Comparison of ENCODE assay signal across 8 cellular contexts in genomic region chr4:6574747-6575502, GRCh38. TPM values are rescaled to one million over a fixed set of nuclear protein-coding genes. Genes with fewer than 3 reads are reported as not detected.
DNase-seq lines count a peak whose midpoint lies in the region; ATAC-seq and TF ChIP-seq lines count a peak whose summit lies in the region.

Gene MAN2B2, plus strand, starts transcription at chr4:6575189. Its CDS starts 22 bp downstream, at chr4:6575211.

- WGBS in endodermal cell (ENCODE audit: insufficient coverage in 1 of 2, insufficient read length in 1 of 2), 2 experiments = 2 to 3% methylated on average over 25 to 62 of the region's 62 CpGs

- no peaks in the 10 kb centered on the region for H3K4me1 ChIP-seq in endodermal cell (ENCODE audit: control insufficient read depth, insufficient read depth, low read length)

- ATAC-seq in GM19438 (IDR thresholded peaks at IDR 0.05; ENCODE audit: low read depth, unreplicated experiment) (peak; percentile 90), HG03571 (IDR thresholded peaks at IDR 0.05; ENCODE audit: unreplicated experiment) (peak; percentile 88)

- H3K9me3 ChIP-seq in endodermal cell (ENCODE audit: control insufficient read depth, low read length) = no peaks in the 10 kb centered on the region

- H3K27me3 ChIP-seq in endodermal cell (ENCODE audit: control insufficient read depth, insufficient read depth, low read length, poor library complexity, severe bottlenecking) = peaks cover 26% of the 10 kb centered on the region

- H3K4me3 Mint-ChIP-seq in endodermal cell = peak within 1 kb of the TSS; percentile 66
- peak within 1 kb of the TSS; percentile 82 for H3K4me3 Mint-ChIP-seq in mesothelial cell of epicardium

- H3K36me3 Mint-ChIP-seq in endodermal cell (ENCODE audit: low read depth) = peaks cover 20% of the 10 kb centered on the region
- peaks cover 12% of the 10 kb centered on the region for H3K36me3 Mint-ChIP-seq in mesothelial cell of epicardium

- no peak within 1 kb of the TSS for H3K27ac ChIP-seq in endodermal cell (ENCODE audit: low read depth, low read length)

- H3K36me3 ChIP-seq in endodermal cell (ENCODE audit: control insufficient read depth, insufficient read depth, low read length) = peaks cover 16% of the 10 kb centered on the region

- H3K4me1 Mint-ChIP-seq in endodermal cell = no peaks in the 10 kb centered on the region
- H3K4me1 Mint-ChIP-seq in mesothelial cell of epicardium = peaks cover 3% of the 10 kb centered on the region

- peak; percentile 60 for TF ChIP-seq CTCF in endodermal cell (conservative IDR thresholded peaks at IDR 0.05)
- no peak for TF ChIP-seq CTCF in mesothelial cell of epicardium (IDR thresholded peaks at IDR 0.05; ENCODE audit: unreplicated experiment)

- H3K27me3 Mint-ChIP-seq in endodermal cell (ENCODE audit: insufficient read depth) (peaks cover 36% of the 10 kb centered on the region), mesothelial cell of epicardium (ENCODE audit: low read depth) (peaks cover 38% of the 10 kb centered on the region)

- H3K27ac Mint-ChIP-seq in endodermal cell (peak within 1 kb of the TSS; percentile 89), mesothelial cell of epicardium (no peak within 1 kb of the TSS)

- H3K9me3 Mint-ChIP-seq in endodermal cell (peaks cover 2% of the 10 kb centered on the region), mesothelial cell of epicardium (peaks cover 12% of the 10 kb centered on the region)

- peak within 1 kb of the TSS; percentile 51 for H3K9ac ChIP-seq in endodermal cell (ENCODE audit: extremely low read depth, low read length, poor library complexity, severe bottlenecking)

- peak within 1 kb of the TSS; percentile 89 for H3K4me3 ChIP-seq in endodermal cell (ENCODE audit: low read length)

- DNase-seq in CMK (ENCODE audit: low read depth) (peak; percentile 63), NOMO-1 treated with DMSO at 0.1 percent for 48 hours (lab: John Stamatoyannopoulos, UW; ENCODE audit: unreplicated experiment) (peak; percentile 69), endodermal cell (peak; percentile 97), mesothelial cell of epicardium (ENCODE audit: low spot score in 2 of 2, unreplicated experiment in 2 of 2) (peak; percentile 84 to 92)
- DNase-seq in activated CD8-positive, alpha-beta memory T cell treated with anti-CD3 and anti-CD28 coated beads, Interleukin-2, amount 50 U/mL, for 1 hour (ENCODE audit: extremely low read depth) = peak; percentile 21
- peak; percentile 64 for DNase-seq in stimulated activated CD8-positive, alpha-beta memory T cell treated with anti-CD3 and anti-CD28 coated beads, Interleukin-15, amount 100 ng/mL, for 4 hours (ENCODE audit: low read depth in 2 of 2)

RNA-seq across cellular contexts. Expression of gene MAN2B2, which starts in this region (rescaled TPM):
- total RNA-seq in endodermal cell = 10 to 100 TPM; 13.3 to 20.8 TPM
- polyA plus RNA-seq in endodermal cell (2013, experiment 1 of 2) = 7.7 TPM
- 7.5 TPM for polyA plus RNA-seq in endodermal cell (2013, experiment 2 of 2)
- total RNA-seq in mesothelial cell of epicardium = 23.2 to 24.6 TPM (median 24.0 TPM) in 3 replicates

Comparison
In these comparisons a context has a peak if more than half of its experiments do, and no peak if none do; other contexts are left out.
1. DNase-seq: peak in every context shown above with its lines; median percentile 97 in endodermal cell; 88 in mesothelial cell of epicardium; 69 in NOMO-1 treated with DMSO at 0.1 percent for 48 hours; 64 in stimulated activated CD8-positive, alpha-beta memory T cell treated with anti-CD3 and anti-CD28 coated beads, Interleukin-15, amount 100 ng/mL, for 4 hours; 63 in CMK; 21 in activated CD8-positive, alpha-beta memory T cell treated with anti-CD3 and anti-CD28 coated beads, Interleukin-2, amount 50 U/mL, for 1 hour.